ENCODE assay signal across 22 cellular contexts in the genomic region with DNA sequence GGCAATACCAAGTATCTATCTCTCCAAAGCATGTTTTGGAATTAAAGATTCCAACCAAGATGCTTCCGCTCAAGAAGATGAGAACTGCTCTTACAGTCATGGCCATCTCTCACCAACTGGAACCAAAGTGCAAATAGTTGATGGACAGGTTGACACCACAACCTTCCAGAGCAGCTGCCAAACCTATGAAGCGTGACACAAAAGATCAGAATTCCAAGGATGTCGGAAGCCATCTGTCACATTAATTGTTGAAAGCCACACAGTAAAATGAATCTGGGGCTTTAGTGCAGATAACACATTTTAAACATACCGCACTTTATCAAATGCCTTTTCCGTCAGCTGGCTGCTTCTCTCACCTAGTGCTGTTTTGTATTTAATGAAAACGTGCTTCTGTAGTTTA.
DNase-seq lines count a peak whose midpoint lies in the region; ATAC-seq and TF ChIP-seq lines count a peak whose summit lies in the region.
"Had no signal": no experiment of that assay in that cellular context is flagged by ENCODE, and none has a peak within 500 bp of the region (broad histone marks: within the 10 kb centered on the region; RNA-seq: fewer than 3 reads in every experiment).

No MANE protein-coding gene starts in this region.

- H3K27ac ChIP-seq in WERI-Rb-1 (no peak overlapping the region), sigmoid colon (no peak overlapping the region)
- H3K27ac ChIP-seq: C4-2B, uterus had no signal

- H3K4me1 Mint-ChIP-seq in nephron progenitor cell = peaks cover 21% of the 10 kb centered on the region
- no peaks in the 10 kb centered on the region for H3K4me1 Mint-ChIP-seq in effector memory CD8-positive, alpha-beta T cell (ENCODE audit: low read depth in 2 of 2)
- H3K4me1 Mint-ChIP-seq: activated CD4-positive, alpha-beta T cell treated with anti-CD3 and anti-CD28 coated beads, Interleukin-2, amount 10 ng/mL, durations not matched to agents 24 days and 14 days; activated naive CD8-positive, alpha-beta T cell treated with anti-CD3 and anti-CD28 coated beads, Interleukin-2, amount 10 ng/mL, durations not matched to agents 7 days and 5 days had no signal

- TF ChIP-seq POLR2A in sigmoid colon (IDR thresholded peaks at IDR 0.05) = no peak

- H3K36me3 ChIP-seq in WERI-Rb-1 (no peaks in the 10 kb centered on the region), sigmoid colon (no peaks in the 10 kb centered on the region)
- H3K36me3 ChIP-seq: uterus had no signal

- H3K27me3 Mint-ChIP-seq in nephron progenitor cell (ENCODE audit: low read depth, poor library complexity) = peaks cover 12% of the 10 kb centered on the region
- no peaks in the 10 kb centered on the region for H3K27me3 Mint-ChIP-seq in effector memory CD8-positive, alpha-beta T cell
- H3K27me3 Mint-ChIP-seq: activated CD4-positive, alpha-beta T cell treated with anti-CD3 and anti-CD28 coated beads, Interleukin-2, amount 10 ng/mL, durations not matched to agents 24 days and 14 days; activated naive CD8-positive, alpha-beta T cell treated with anti-CD3 and anti-CD28 coated beads, Interleukin-2, amount 10 ng/mL, durations not matched to agents 7 days and 5 days; brain had no signal

- WGBS in sigmoid colon, 2 donors = 91 to 95% methylated on average over 6 of the region's 6 CpGs

- no peaks in the 10 kb centered on the region for H3K4me1 ChIP-seq in sigmoid colon
- H3K4me1 ChIP-seq: uterus had no signal

- peak; percentile 86 for DNase-seq in DMS 273 (lab: John Stamatoyannopoulos, UW; ENCODE audit: unreplicated experiment)
- DNase-seq in NCI-H1694 treated with DMSO at 0.1 percent for 48 hours (lab: John Stamatoyannopoulos, UW) = peak; percentile 67
- peak; percentile 68 for DNase-seq in WERI-Rb-1
- peak; percentile 9 for DNase-seq in nephron progenitor cell
- DNase-seq in effector memory CD8-positive, alpha-beta T cell = no peak
- no peak for DNase-seq in sigmoid colon
- DNase-seq in activated CD4-positive, alpha-beta T cell treated with anti-CD3 and anti-CD28 coated beads, Interleukin-2, amount 50 U/mL, for 1 hour = no peak
- DNase-seq: activated CD4-positive, alpha-beta T cell treated with anti-CD3 and anti-CD28 coated beads, Interleukin-2, amount 10 ng/mL, durations not matched to agents 24 days and 14 days; activated CD8-positive, alpha-beta memory T cell treated with anti-CD3 and anti-CD28 coated beads, Interleukin-2, amount 50 U/mL, for 4 hours; activated naive CD8-positive, alpha-beta T cell treated with anti-CD3 and anti-CD28 coated beads, Interleukin-2, amount 10 ng/mL, durations not matched to agents 7 days and 5 days; DMS79; hypothalamus; NCI-H1930; NCI-H526 treated with DMSO at 0.1 percent for 48 hours; right cardiac atrium; uterus had no signal

- H3K27ac Mint-ChIP-seq in nephron progenitor cell = peak overlapping the region; percentile 87
- no peak overlapping the region for H3K27ac Mint-ChIP-seq in effector memory CD8-positive, alpha-beta T cell
- H3K27ac Mint-ChIP-seq: activated CD4-positive, alpha-beta T cell treated with anti-CD3 and anti-CD28 coated beads, Interleukin-2, amount 10 ng/mL, durations not matched to agents 24 days and 14 days; activated naive CD8-positive, alpha-beta T cell treated with anti-CD3 and anti-CD28 coated beads, Interleukin-2, amount 10 ng/mL, durations not matched to agents 7 days and 5 days; activated T-helper 2 cell treated with anti-CD3 and anti-CD28 coated beads, Interferon-gamma antibody, Interleukin-2, Interleukin-4, amounts not matched to agents 10 μg/mL and 5 μg/mL and 100 μg/mL, durations not matched to agents 14 hours and 24 hours and 36 hours; brain had no signal

- no peaks in the 10 kb centered on the region for H3K9me3 ChIP-seq in WERI-Rb-1 (ENCODE audit: severe bottlenecking)
- H3K9me3 ChIP-seq in sigmoid colon = no peaks in the 10 kb centered on the region
- H3K9me3 ChIP-seq: uterus had no signal

- intact Hi-C loops in sigmoid colon (cut with DNase I) = no loop called here

- no peak for ATAC-seq in HG03571 (IDR thresholded peaks at IDR 0.05; ENCODE audit: unreplicated experiment)
- ATAC-seq in effector memory CD8-positive, alpha-beta T cell (replicated peaks) = no peak
- ATAC-seq: right cardiac atrium, Right ventricle myocardium inferior had no signal

- H3K4me3 ChIP-seq in WERI-Rb-1 (ENCODE audit: low read depth, low read length) (no peak overlapping the region), sigmoid colon (no peak overlapping the region)
- H3K4me3 ChIP-seq: lung, uterus had no signal

- H3K27me3 ChIP-seq in WERI-Rb-1 (ENCODE audit: insufficient read depth, low read depth, severe bottlenecking) (no peaks in the 10 kb centered on the region), sigmoid colon (no peaks in the 10 kb centered on the region)
- H3K27me3 ChIP-seq: uterus had no signal

- no peak for TF ChIP-seq CTCF in WERI-Rb-1 (IDR thresholded peaks at IDR 0.05; ENCODE audit: low read depth, low read length)
- TF ChIP-seq CTCF in nephron progenitor cell (IDR thresholded peaks at IDR 0.05) = no peak
- no peak for TF ChIP-seq CTCF in sigmoid colon (IDR thresholded peaks at IDR 0.05)

- H3K36me3 Mint-ChIP-seq in nephron progenitor cell (ENCODE audit: low read depth) = no peaks in the 10 kb centered on the region
- no peaks in the 10 kb centered on the region for H3K36me3 Mint-ChIP-seq in effector memory CD8-positive, alpha-beta T cell (ENCODE audit: insufficient read depth)
- H3K36me3 Mint-ChIP-seq: activated naive CD8-positive, alpha-beta T cell treated with anti-CD3 and anti-CD28 coated beads, Interleukin-2, amount 10 ng/mL, durations not matched to agents 7 days and 5 days; brain had no signal

- no peak overlapping the region for H3K4me3 Mint-ChIP-seq in nephron progenitor cell
- H3K4me3 Mint-ChIP-seq in effector memory CD8-positive, alpha-beta T cell = no peak overlapping the region
- H3K4me3 Mint-ChIP-seq: activated CD4-positive, alpha-beta T cell treated with anti-CD3 and anti-CD28 coated beads, Interleukin-2, amount 10 ng/mL, durations not matched to agents 24 days and 14 days; activated naive CD8-positive, alpha-beta T cell treated with anti-CD3 and anti-CD28 coated beads, Interleukin-2, amount 10 ng/mL, durations not matched to agents 7 days and 5 days; brain had no signal

- no peaks in the 10 kb centered on the region for H3K9me3 Mint-ChIP-seq in nephron progenitor cell
- no peaks in the 10 kb centered on the region for H3K9me3 Mint-ChIP-seq in effector memory CD8-positive, alpha-beta T cell
- H3K9me3 Mint-ChIP-seq: activated CD4-positive, alpha-beta T cell treated with anti-CD3 and anti-CD28 coated beads, Interleukin-2, amount 10 ng/mL, durations not matched to agents 24 days and 14 days; activated naive CD8-positive, alpha-beta T cell treated with anti-CD3 and anti-CD28 coated beads, Interleukin-2, amount 10 ng/mL, durations not matched to agents 7 days and 5 days; activated T-helper 2 cell treated with anti-CD3 and anti-CD28 coated beads, Interferon-gamma antibody, Interleukin-2, Interleukin-4, amounts not matched to agents 10 μg/mL and 5 μg/mL and 100 μg/mL, durations not matched to agents 14 hours and 24 hours and 36 hours had no signal

- no peak for TF ChIP-seq EP300 in sigmoid colon (IDR thresholded peaks at IDR 0.05)

Comparison
In these comparisons a context has a peak if more than half of its experiments do, and no peak if none do; other contexts are left out.
1. DNase-seq: peak in DMS 273 (single experiment), NCI-H1694 treated with DMSO at 0.1 percent for 48 hours (single experiment), WERI-Rb-1 (single experiment) and nephron progenitor cell (single experiment); none in effector memory CD8-positive, alpha-beta T cell (0 of 3), sigmoid colon (single experiment) and activated CD4-positive, alpha-beta T cell treated with anti-CD3 and anti-CD28 coated beads, Interleukin-2, amount 50 U/mL, for 1 hour (single experiment).